9 cellular contexts compared by ENCODE assay signal in genomic region chr14:88233915-88234314, GRCh38.
DNase-seq lines count a peak whose midpoint lies in the region; TF ChIP-seq lines count a peak whose summit lies in the region.
"Had no signal": no experiment of that assay in that cellular context is flagged by ENCODE, and none has a peak within 500 bp of the region (broad histone marks: within the 10 kb centered on the region; RNA-seq: fewer than 3 reads in every experiment).

No MANE protein-coding gene starts in this region.

- H3K4me2 ChIP-seq in neuronal stem cell (ENCODE audit: insufficient read depth, low read length, poor library complexity, severe bottlenecking), result no peak overlapping the region

- H3K79me1 ChIP-seq in neuronal stem cell (ENCODE audit: low read depth, low read length), result no peaks in the 10 kb centered on the region

- H2BK15ac ChIP-seq in neuronal stem cell (ENCODE audit: low read length), result no peak overlapping the region

- H2AFZ ChIP-seq in neuronal stem cell (ENCODE audit: low read length), result no peak overlapping the region

- H4K91ac ChIP-seq in neuronal stem cell (ENCODE audit: low read depth, low read length, poor library complexity), result no peak overlapping the region

- WGBS in neuronal stem cell (ENCODE audit: extremely low coverage in 2 of 2, insufficient read length in 2 of 2, insufficient replicate concordance in 1 of 2), 2 donors, result no CpG with 5 or more reads among the region's 5 CpGs

- H3K4me3 ChIP-seq in AG04450 (ENCODE audit: low read depth, low read length) (no peak overlapping the region), neuronal stem cell (ENCODE audit: low read length in 2 of 2) (no peak overlapping the region)

- H2AK5ac ChIP-seq in neuronal stem cell (ENCODE audit: low read depth, low read length), result no peak overlapping the region

- POLR2A ChIA-PET in AG04450 (lab: Yijun Ruan, JAX), result no interaction called here

- no peak overlapping the region for H3K18ac ChIP-seq in neuronal stem cell (ENCODE audit: low read length)

- TF ChIP-seq CTCF in AG04450 (IDR thresholded peaks at IDR 0.05; ENCODE audit: low read depth, low read length), result 0 out of 2 replicates have a peak, but pooled peaks have one; percentile 16
- TF ChIP-seq CTCF in GM10266 (IDR thresholded peaks at IDR 0.05; ENCODE audit: control insufficient read depth, insufficient read depth, low read depth, missing control alignments), result peak; percentile 60

- H3K9ac ChIP-seq in neuronal stem cell (ENCODE audit: low read depth, low read length, poor library complexity), result no peak overlapping the region

- no peak overlapping the region for H3K4ac ChIP-seq in neuronal stem cell (ENCODE audit: low read length)

- H3K23ac ChIP-seq in neuronal stem cell (ENCODE audit: low read depth, low read length, poor library complexity), result no peak overlapping the region

- H3K27me3 ChIP-seq in AG04450 (ENCODE audit: control insufficient read depth, insufficient read depth, low read length) (no peaks in the 10 kb centered on the region), neuronal stem cell (ENCODE audit: control insufficient read depth in 3 of 3, insufficient read depth in 3 of 3, low read depth in 1 of 3, low read length in 3 of 3) (no peaks in the 10 kb centered on the region)

- H3K36me3 ChIP-seq in neuronal stem cell (replicated peaks in 1 of 2; ENCODE audit: control insufficient read depth in 2 of 2, insufficient read depth in 2 of 2, low read length in 2 of 2), result peaks cover 0 to 9% of the 10 kb centered on the region in 2 donors

- no peak overlapping the region for H3K14ac ChIP-seq in neuronal stem cell (ENCODE audit: low read length)

- H3K9me3 ChIP-seq in AG04450 (ENCODE audit: control insufficient read depth, insufficient read depth, low read length) (no peaks in the 10 kb centered on the region), neuronal stem cell (replicated peaks in 1 of 2; ENCODE audit: control insufficient read depth in 2 of 2, insufficient read depth in 1 of 2, low read depth in 1 of 2, low read length in 2 of 2) (peaks cover 2 to 4% of the 10 kb centered on the region in 2 donors)

- H3K4me1 ChIP-seq in neuronal stem cell (ENCODE audit: control insufficient read depth in 2 of 2, insufficient read depth in 1 of 2, low read depth in 1 of 2, low read length in 2 of 2), result peaks cover 10 to 14% of the 10 kb centered on the region in 2 donors

- DNase-seq in AG04450 (ENCODE audit: low read depth, low spot score) (no peak), GM10266 (ENCODE audit: extremely low spot score) (peak; percentile 31), NCI-H146 (lab: John Stamatoyannopoulos, UW) (peak; percentile 51), dermis blood vessel endothelial cell (peak; percentile 21), hippocampal formation (lab: John Stamatoyannopoulos, UW) (no peak), neuronal stem cell (ENCODE audit: low spot score) (no peak)
- no peak for DNase-seq in activated effector memory CD4-positive, alpha-beta T cell treated with anti-CD3 and anti-CD28 coated beads, Interleukin-2, amount 50 U/mL, for 16 hours
- no peak for DNase-seq in stimulated activated CD4-positive, alpha-beta T cell treated with anti-CD3 and anti-CD28 coated beads, Interleukin-4, amount 100 ng/mL, for 24 hours
- DNase-seq: activated CD8-positive, alpha-beta memory T cell treated with anti-CD3 and anti-CD28 coated beads, Interleukin-2, amount 50 U/mL, for 4 hours had no signal

- CTCF ChIA-PET in AG04450 (lab: Charles Lee), result interaction anchor here (1.3 to 4.8 kb wide), 2 partner anchors 45 to 288 kb away, joined by 4 to 18 read pairs; no protein-coding TSS in a partner anchor

- H3K27ac ChIP-seq in AG04450 (ENCODE audit: low read depth, low read length), result no peak overlapping the region
- no peak overlapping the region for H3K27ac ChIP-seq in neuronal stem cell (replicated peaks; ENCODE audit: low read length)

- H2BK12ac ChIP-seq in neuronal stem cell (ENCODE audit: low read length), result no peak overlapping the region

- H2BK120ac ChIP-seq in neuronal stem cell (ENCODE audit: low read depth, low read length), result no peak overlapping the region

- H4K8ac ChIP-seq in neuronal stem cell (ENCODE audit: low read depth, low read length), result no peak overlapping the region

- no peak overlapping the region for H2BK5ac ChIP-seq in neuronal stem cell (ENCODE audit: low read length)

Comparison
In these comparisons a context has a peak if more than half of its experiments do, and no peak if none do; other contexts are left out.
1. DNase-seq: peak in GM10266 (single experiment), NCI-H146 (single experiment) and dermis blood vessel endothelial cell (single experiment); none in AG04450 (single experiment), activated effector memory CD4-positive, alpha-beta T cell treated with anti-CD3 and anti-CD28 coated beads, Interleukin-2, amount 50 U/mL, for 16 hours (single experiment), hippocampal formation (0 of 2), stimulated activated CD4-positive, alpha-beta T cell treated with anti-CD3 and anti-CD28 coated beads, Interleukin-4, amount 100 ng/mL, for 24 hours (single experiment) and neuronal stem cell (single experiment).